In genomic region chr20:53901064-53901463, GRCh38 we compare ENCODE assay signal across 11 cellular contexts.
A peak's percentile ranks its signal among the peaks of the same experiment; 100 is the strongest.
DNase-seq lines count a peak whose midpoint lies in the region; ATAC-seq, FAIRE-seq and TF ChIP-seq lines count a peak whose summit lies in the region.
"Had no signal": no experiment of that assay in that cellular context is flagged by ENCODE, and none has a peak within 500 bp of the region (broad histone marks: within the 10 kb centered on the region; RNA-seq: fewer than 3 reads in every experiment).

No MANE protein-coding gene starts in this region.

- H3K9me3 ChIP-seq in A549 (no peaks in the 10 kb centered on the region), mucosa of rectum (ENCODE audit: control insufficient read depth in 2 of 2, low read length in 2 of 2) (no peaks in the 10 kb centered on the region)
- H3K9me3 ChIP-seq: Caco-2 had no signal

- no peaks in the 10 kb centered on the region for H3K36me3 ChIP-seq in mucosa of rectum (ENCODE audit: control insufficient read depth in 2 of 2, insufficient read depth in 2 of 2, low read length in 2 of 2)

- POLR2A ChIA-PET in A549 (lab: Yijun Ruan, JAX), result interaction anchor here (0.6 to 1.2 kb wide), 3 partner anchors 14 to 311 kb away, joined by 3 to 9 read pairs (median 4); no protein-coding TSS in a partner anchor

- no peak for TF ChIP-seq RAD21 in A549 (conservative IDR thresholded peaks at IDR 0.05 in 1 of 2, IDR thresholded peaks at IDR 0.05 in 1 of 2)

- H3K27me3 ChIP-seq in mucosa of rectum (ENCODE audit: control insufficient read depth in 2 of 2, insufficient read depth in 2 of 2, low read length in 2 of 2), result no peaks in the 10 kb centered on the region

- 3% methylated on average over 6 of the region's 6 CpGs for WGBS in A549 (ENCODE audit: missing lambda C conversion rate)

- TF ChIP-seq EP300 in A549 (IDR thresholded peaks at IDR 0.05), result no peak

- peaks cover 45% of the 10 kb centered on the region for H3K4me1 Mint-ChIP-seq in nephron progenitor cell

- TF ChIP-seq CTCF in A549 (IDR thresholded peaks at IDR 0.05), result no peak
- TF ChIP-seq CTCF in choroid plexus epithelial cell (conservative IDR thresholded peaks at IDR 0.05; ENCODE audit: low read depth, low read length), result no peak
- TF ChIP-seq CTCF in nephron progenitor cell (IDR thresholded peaks at IDR 0.05), result no peak

- H3K4me2 ChIP-seq in A549, result peak overlapping the region; percentile 74

- H3K27ac Mint-ChIP-seq in nephron progenitor cell, result no peak overlapping the region

- H3K36me3 Mint-ChIP-seq in nephron progenitor cell (ENCODE audit: low read depth), result no peaks in the 10 kb centered on the region

- peak; percentile 43 to 52 for DNase-seq in A549 (ENCODE audit: low read depth in 1 of 2, low spot score in 1 of 2)
- DNase-seq in LoVo (ENCODE audit: low spot score), result peak; percentile 52
- peak; percentile 63 for DNase-seq in choroid plexus epithelial cell (ENCODE audit: low read depth)
- no peak for DNase-seq in amniotic stem cell (lab: John Stamatoyannopoulos, UW)
- DNase-seq in nephron progenitor cell, result no peak
- no peak for DNase-seq in DMS53 treated with DMSO at 0.1 percent for 48 hours (lab: John Stamatoyannopoulos, UW; ENCODE audit: unreplicated experiment)
- DNase-seq: NCI-H2171 treated with DMSO at 0.1 percent for 48 hours had no signal

- ATAC-seq in A549 (peak in 1 of 2 experiments; percentile 63; a peak in 3 of 6 replicates), HG03469 (IDR thresholded peaks at IDR 0.05; ENCODE audit: unreplicated experiment) (no peak)

- no peaks in the 10 kb centered on the region for H3K9me3 Mint-ChIP-seq in nephron progenitor cell

- CTCF ChIA-PET in A549 (lab: Yijun Ruan, JAX), result interaction anchor here (1.3 to 5.5 kb wide), 8 partner anchors 14 to 96 kb away, joined by 3 to 29 read pairs (median 4); no protein-coding TSS in a partner anchor

- peaks cover 47% of the 10 kb centered on the region for H3K4me1 ChIP-seq in A549
- peaks cover 26 to 27% of the 10 kb centered on the region in 2 donors for H3K4me1 ChIP-seq in mucosa of rectum (ENCODE audit: control insufficient read depth in 2 of 2, insufficient read depth in 2 of 2, low read length in 2 of 2)

- no peak overlapping the region for H3K4me3 Mint-ChIP-seq in nephron progenitor cell

- peak overlapping the region; percentile 70 to 91 for H3K27ac ChIP-seq in A549
- H3K27ac ChIP-seq in mucosa of rectum (ENCODE audit: low read depth in 2 of 2, low read length in 2 of 2), result peak overlapping the region; percentile 67 to 77

- peaks cover 9% of the 10 kb centered on the region for H3K27me3 Mint-ChIP-seq in nephron progenitor cell (ENCODE audit: low read depth, poor library complexity)

- H3K4me3 ChIP-seq in A549, result no peak overlapping the region
- no peak overlapping the region for H3K4me3 ChIP-seq in choroid plexus epithelial cell (ENCODE audit: low read depth, low read length)
- peak overlapping the region in 1 of 2 donors; percentile 28 for H3K4me3 ChIP-seq in mucosa of rectum (ENCODE audit: low read length in 2 of 2)

- TF ChIP-seq POLR2A in A549 (IDR thresholded peaks at IDR 0.05; ENCODE audit: low read length), result no peak

- FAIRE-seq in A549 (lab: Jason Lieb, UNC), result no peak
- FAIRE-seq: endometrium had no signal

- H3K9ac ChIP-seq in mucosa of rectum (ENCODE audit: low read depth in 1 of 2, low read length in 2 of 2), result no peak overlapping the region

TF ChIP-seq in A549, 52 proteins besides CTCF, POLR2A, EP300 and RAD21:
- peak; percentile 76 for TF ChIP-seq MAFK (IDR thresholded peaks at IDR 0.05; ENCODE audit: partially characterized antibody)
- no peak for TF ChIP-seq PHF8 (IDR thresholded peaks at IDR 0.05; ENCODE audit: borderline replicate concordance, low read depth)
- no peak for TF ChIP-seq FOSB (CRISPR knock-in tag; IDR thresholded peaks at IDR 0.05)

Comparison
In these comparisons a context has a peak if more than half of its experiments do, and no peak if none do; other contexts are left out.
1. DNase-seq: peak in A549 (2 of 2), LoVo (single experiment) and choroid plexus epithelial cell (single experiment); none in amniotic stem cell (single experiment), nephron progenitor cell (single experiment) and DMS53 treated with DMSO at 0.1 percent for 48 hours (single experiment).